Comparison of ENCODE assay signal across 18 cellular contexts in the genomic region with DNA sequence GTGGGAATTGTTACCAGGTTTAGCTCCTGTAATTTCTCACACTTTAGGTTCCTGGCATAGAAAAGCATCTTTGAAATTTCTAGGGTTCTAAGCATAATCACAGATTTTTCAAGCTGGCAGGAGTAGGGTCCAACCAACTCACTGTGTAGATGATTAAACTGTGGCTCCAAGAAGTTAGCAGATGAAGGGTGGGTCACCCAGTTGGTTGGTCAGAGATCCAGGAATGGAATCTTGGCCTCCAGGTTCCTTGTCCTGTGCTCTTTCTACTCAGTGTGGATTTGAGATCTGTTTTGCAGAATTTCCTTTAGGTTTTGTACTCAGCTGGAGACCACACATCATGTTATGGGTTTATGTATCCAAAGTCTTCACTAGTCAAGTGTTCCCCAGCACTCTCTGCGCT.
"Had no signal": no experiment of that assay in that cellular context is flagged by ENCODE, and none has a peak within 500 bp of the region (broad histone marks: within the 10 kb centered on the region; RNA-seq: fewer than 3 reads in every experiment).

No MANE protein-coding gene starts in this region.

- H3K36me3 ChIP-seq: ascending aorta, esophagus muscularis mucosa, thyroid gland had no signal

- H3K27ac ChIP-seq: parathyroid adenoma had no signal

- H3K9me3 Mint-ChIP-seq: activated CD4-positive, alpha-beta T cell treated with anti-CD3 and anti-CD28 coated beads, Interleukin-2, amount 10 ng/mL, durations not matched to agents 7 days and 5 days; activated naive CD4-positive, alpha-beta T cell treated with anti-CD3 and anti-CD28 coated beads, Interleukin-2, amount 50 U/mL, for 24 hours; natural killer cell had no signal

- H3K79me2 ChIP-seq: parathyroid adenoma had no signal

- DNase-seq: activated CD4-positive, alpha-beta T cell treated with anti-CD3 and anti-CD28 coated beads, Interleukin-2, amount 10 ng/mL, durations not matched to agents 7 days and 5 days; activated CD8-positive, alpha-beta memory T cell treated with anti-CD3 and anti-CD28 coated beads for 24 hours; activated CD8-positive, alpha-beta memory T cell treated with anti-CD3 and anti-CD28 coated beads, Interleukin-2, amount 50 U/mL, for 48 hours; activated effector memory CD4-positive, alpha-beta T cell treated with Interleukin-2 at 50 U/mL for 16 hours; activated T-cell treated with anti-CD3 and anti-CD28 coated beads, Interleukin-2, amount 50 U/mL, for 48 hours; cerebellar nuclear complex; effector CD8-positive, alpha-beta T cell; mesenchymal stem cell; natural killer cell; stimulated activated naive CD4-positive, alpha-beta T cell; T-helper 9 cell; thyroid gland had no signal

- H2AFZ ChIP-seq: parathyroid adenoma had no signal

- H3K9me3 ChIP-seq: ascending aorta, esophagus muscularis mucosa, thyroid gland had no signal

- H3K4me3 Mint-ChIP-seq: activated naive CD4-positive, alpha-beta T cell treated with anti-CD3 and anti-CD28 coated beads, Interleukin-2, amount 50 U/mL, for 24 hours had no signal

- H3K27ac Mint-ChIP-seq: activated naive CD4-positive, alpha-beta T cell treated with anti-CD3 and anti-CD28 coated beads, Interleukin-2, amount 50 U/mL, for 24 hours had no signal

- H3K4me1 ChIP-seq: parathyroid adenoma had no signal

- H3K36me3 Mint-ChIP-seq: activated naive CD4-positive, alpha-beta T cell treated with anti-CD3 and anti-CD28 coated beads, Interleukin-2, amount 50 U/mL, for 24 hours; natural killer cell had no signal

- H3K4me3 ChIP-seq: ascending aorta, esophagus muscularis mucosa, thyroid gland had no signal

- H3K27me3 ChIP-seq: ascending aorta, esophagus muscularis mucosa, thyroid gland had no signal

- ATAC-seq: activated CD4-positive, CD25-positive, alpha-beta regulatory T cell treated with anti-CD3 and anti-CD28 coated beads, Interleukin-2, amount 50 U/mL, for 24 hours; natural killer cell; sciatic nerve had no signal

- H3K27me3 Mint-ChIP-seq: activated naive CD4-positive, alpha-beta T cell treated with anti-CD3 and anti-CD28 coated beads, Interleukin-2, amount 50 U/mL, for 24 hours had no signal
